16 cellular contexts compared by ENCODE assay signal in the genomic region with DNA sequence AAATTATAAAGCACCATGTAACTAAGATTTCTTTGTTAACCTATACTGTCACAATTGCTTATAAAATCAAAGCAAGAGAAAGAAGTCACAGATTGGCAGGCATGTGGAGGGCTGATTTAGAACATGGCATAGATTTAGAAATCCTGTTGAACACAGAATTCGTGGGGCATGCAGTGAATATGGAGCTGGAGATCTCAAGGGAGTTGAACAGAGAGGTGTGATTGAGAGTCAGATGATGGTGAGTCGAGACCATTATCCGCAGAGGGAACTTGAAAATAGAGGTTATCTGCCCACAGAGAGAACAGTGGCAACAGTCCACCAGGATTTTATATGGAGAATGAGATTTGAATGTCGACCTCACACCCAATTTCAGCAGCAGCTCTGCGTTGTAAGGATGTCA.
"Had no signal": no experiment of that assay in that cellular context is flagged by ENCODE, and none has a peak within 500 bp of the region (broad histone marks: within the 10 kb centered on the region; RNA-seq: fewer than 3 reads in every experiment).

No MANE protein-coding gene starts in this region.

- H3K9me3 ChIP-seq: testis had no signal

- H3K9me3 Mint-ChIP-seq: activated CD4-positive, alpha-beta memory T cell treated with anti-CD3 and anti-CD28 coated beads, Interleukin-2, amount 10 ng/mL, durations not matched to agents 7 days and 5 days; dendritic cell treated with granulocyte-macrophage colony-stimulating factor and Interleukin-4, amounts not matched to agents 40 ng/mL and 50 ng/mL, for 4 days; natural killer cell; stimulated activated naive CD8-positive, alpha-beta T cell treated with anti-CD3 and anti-CD28 coated beads, Interleukin-15, Interleukin-2, amounts not matched to agents 100 ng/mL and 50 ng/mL, for 24 hours had no signal

- ATAC-seq: left cardiac atrium, natural killer cell had no signal

- H3K4me3 Mint-ChIP-seq: activated CD4-positive, alpha-beta memory T cell treated with anti-CD3 and anti-CD28 coated beads, Interleukin-2, amount 10 ng/mL, durations not matched to agents 7 days and 5 days; activated naive CD8-positive, alpha-beta T cell; dendritic cell treated with granulocyte-macrophage colony-stimulating factor and Interleukin-4, amounts not matched to agents 40 ng/mL and 50 ng/mL, for 4 days; natural killer cell; stimulated activated naive CD8-positive, alpha-beta T cell treated with anti-CD3 and anti-CD28 coated beads, Interleukin-15, Interleukin-2, amounts not matched to agents 100 ng/mL and 50 ng/mL, for 24 hours had no signal

- H3K36me3 Mint-ChIP-seq: activated naive CD8-positive, alpha-beta T cell; natural killer cell had no signal

- H3K27me3 Mint-ChIP-seq: activated CD4-positive, alpha-beta memory T cell treated with anti-CD3 and anti-CD28 coated beads, Interleukin-2, amount 10 ng/mL, durations not matched to agents 7 days and 5 days had no signal

- DNase-seq: activated CD4-positive, alpha-beta memory T cell treated with anti-CD3 and anti-CD28 coated beads, Interleukin-2, amount 10 ng/mL, durations not matched to agents 7 days and 5 days; activated CD4-positive, alpha-beta T cell treated with anti-CD3 and anti-CD28 coated beads for 1 hour; activated gamma-delta T cell; activated T-cell treated with anti-CD3 and anti-CD28 coated beads, Interleukin-2, amount 50 U/mL, for 48 hours; amygdala; brain microvascular endothelial cell; cerebellar nuclear complex; erythroblast; left cardiac atrium; natural killer cell; stimulated activated CD4-positive, alpha-beta T cell treated with anti-CD3 and anti-CD28 coated beads, Interleukin-4, amount 100 ng/mL, for 1 hour; T-helper 2 cell; testis had no signal

- H3K36me3 ChIP-seq: brain microvascular endothelial cell had no signal

- H3K27me3 ChIP-seq: brain microvascular endothelial cell, testis had no signal

- H3K27ac ChIP-seq: brain microvascular endothelial cell, testis had no signal

- H3K4me3 ChIP-seq: testis had no signal

- H3K4me1 Mint-ChIP-seq: activated CD4-positive, alpha-beta memory T cell treated with anti-CD3 and anti-CD28 coated beads, Interleukin-2, amount 10 ng/mL, durations not matched to agents 7 days and 5 days; natural killer cell had no signal

- H3K4me1 ChIP-seq: testis had no signal

- H3K27ac Mint-ChIP-seq: activated CD4-positive, alpha-beta memory T cell treated with anti-CD3 and anti-CD28 coated beads, Interleukin-2, amount 10 ng/mL, durations not matched to agents 7 days and 5 days; activated naive CD8-positive, alpha-beta T cell; dendritic cell treated with granulocyte-macrophage colony-stimulating factor and Interleukin-4, amounts not matched to agents 40 ng/mL and 50 ng/mL, for 4 days; natural killer cell; stimulated activated naive CD8-positive, alpha-beta T cell treated with anti-CD3 and anti-CD28 coated beads, Interleukin-15, Interleukin-2, amounts not matched to agents 100 ng/mL and 50 ng/mL, for 24 hours had no signal
